In the genomic region with DNA sequence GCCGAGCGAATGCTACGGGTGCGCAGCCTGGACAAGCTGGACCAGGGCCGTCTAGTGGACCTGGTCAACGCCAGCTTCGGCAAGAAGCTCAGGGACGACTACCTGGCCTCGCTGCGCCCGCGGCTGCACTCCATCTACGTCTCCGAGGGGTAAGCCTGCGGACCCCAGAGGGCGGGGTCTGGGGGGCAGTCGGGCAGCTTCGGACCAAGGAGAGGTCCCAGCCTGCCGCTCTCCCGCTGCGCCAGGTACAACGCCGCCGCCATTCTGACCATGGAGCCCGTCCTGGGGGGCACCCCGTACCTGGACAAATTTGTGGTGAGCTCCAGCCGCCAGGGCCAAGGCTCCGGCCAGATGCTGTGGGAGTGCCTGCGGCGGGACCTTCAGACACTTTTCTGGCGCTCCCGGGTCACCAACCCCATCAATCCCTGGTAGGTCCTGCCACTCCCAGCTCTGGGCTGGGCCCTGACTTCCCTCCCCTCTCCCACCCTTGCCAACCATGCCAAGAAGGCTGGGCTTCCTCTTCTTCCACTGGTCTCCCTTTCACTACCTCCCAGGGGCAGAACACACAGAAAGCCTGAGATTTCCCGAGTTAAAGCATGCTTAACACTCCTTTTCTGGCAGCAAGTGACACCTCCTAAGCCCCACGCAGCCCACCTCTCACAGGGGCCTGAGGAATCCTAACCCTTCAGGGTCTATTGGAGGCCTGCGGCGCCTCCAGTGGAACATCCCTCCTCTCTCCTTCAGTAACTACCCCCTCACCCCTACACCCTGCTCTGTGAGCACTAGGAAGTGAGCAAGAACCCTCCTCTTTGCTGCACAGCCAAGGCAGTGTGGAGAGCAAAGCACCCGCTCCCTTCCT, we compare ENCODE assay signal across 9 cellular contexts. TPM values are rescaled to one million over a fixed set of nuclear protein-coding genes. Genes with fewer than 3 reads are reported as not detected.
DNase-seq lines count a peak whose midpoint lies in the region; ATAC-seq and TF ChIP-seq lines count a peak whose summit lies in the region.
"Had no signal": no experiment of that assay in that cellular context is flagged by ENCODE, and none has a peak within 500 bp of the region (broad histone marks: within the 10 kb centered on the region; RNA-seq: fewer than 3 reads in every experiment).

No MANE protein-coding gene starts in this region.

- peak; percentile 17 for DNase-seq in OCI-LY7 (ENCODE audit: low spot score)
- no peak for DNase-seq in erythroblast (lab: John Stamatoyannopoulos, UW)
- DNase-seq in neural progenitor cell (ENCODE audit: low spot score): no peak
- no peak for DNase-seq in NCI-H1048 (lab: John Stamatoyannopoulos, UW)
- no peak for DNase-seq in 8988T

- peaks cover 19% of the 10 kb centered on the region for H3K4me1 Mint-ChIP-seq in neural progenitor cell

- TF ChIP-seq POLR2A in erythroblast (IDR thresholded peaks at IDR 0.05; ENCODE audit: low read length): peak; percentile 12

- peaks cover 31% of the 10 kb centered on the region for H3K27me3 Mint-ChIP-seq in neural progenitor cell (ENCODE audit: insufficient read depth, low read depth)

- no peak overlapping the region for H3K27ac Mint-ChIP-seq in neural progenitor cell

- peaks cover 28% of the 10 kb centered on the region for H3F3A ChIP-seq in neural progenitor cell (ENCODE audit: low read depth)

- no peaks in the 10 kb centered on the region for H3K9me2 ChIP-seq in OCI-LY7 (ENCODE audit: insufficient read depth, low read length)

- no TSS peak for BruUV-seq in OCI-LY7 (replicated peaks; lab: Mats Ljungman, UMichigan)

- CTCF ChIA-PET in OCI-LY7 (lab: Charles Lee; ENCODE audit: unreplicated experiment): interaction anchor here (0.9 kb wide), 1 partner anchor 67 kb away, joined by 3 read pairs; no protein-coding TSS in a partner anchor

- H3K36me3 Mint-ChIP-seq in neural progenitor cell: peaks cover 2% of the 10 kb centered on the region

- H3K36me3 ChIP-seq in OCI-LY7 (ENCODE audit: insufficient read depth, low read length) (peaks cover 4% of the 10 kb centered on the region; the same call in 1 of the 2 replicates), neural progenitor cell (no peaks in the 10 kb centered on the region)

- no peaks in the 10 kb centered on the region for H3K9me3 Mint-ChIP-seq in neural progenitor cell

- ATAC-seq in GM18867 (IDR thresholded peaks at IDR 0.05; ENCODE audit: unreplicated experiment): peak; percentile 9
- ATAC-seq in GM21381 (IDR thresholded peaks at IDR 0.05; ENCODE audit: unreplicated experiment): no peak
- no peak for ATAC-seq in HG02973 (IDR thresholded peaks at IDR 0.05; ENCODE audit: unreplicated experiment)

- no peak overlapping the region for H3K9ac ChIP-seq in neural progenitor cell

- POLR2A ChIA-PET in OCI-LY7 (lab: Charles Lee): no interaction called here

- H3K4me2 ChIP-seq in OCI-LY7 (ENCODE audit: low read length): peak overlapping the region; percentile 86
- H3K4me2 ChIP-seq in neural progenitor cell: peak overlapping the region; percentile 84

- H3K79me2 ChIP-seq in OCI-LY7 (ENCODE audit: insufficient read depth, low read depth, low read length) (no peaks in the 10 kb centered on the region), neural progenitor cell (ENCODE audit: low read depth) (no peaks in the 10 kb centered on the region)

- intact Hi-C loops in OCI-LY7 (cut with micrococcal nuclease; ENCODE audit: unreplicated experiment): loop anchor here (2.0 kb wide), 1 partner anchor 63 kb away; the partner anchor contains the start of gene G6PC3

- H4K20me1 ChIP-seq in OCI-LY7 (ENCODE audit: insufficient read depth, low read length) (no peaks in the 10 kb centered on the region), neural progenitor cell (ENCODE audit: low read depth) (peaks cover 23% of the 10 kb centered on the region)

- H3K27ac ChIP-seq in OCI-LY7 (ENCODE audit: low read depth, low read length, poor library complexity, severe bottlenecking) (peak overlapping the region; percentile 49), neural progenitor cell (no peak overlapping the region)

- H3K4me3 Mint-ChIP-seq in neural progenitor cell: peak overlapping the region; percentile 94

- H3K4me1 ChIP-seq in OCI-LY7 (ENCODE audit: insufficient read depth, low read length, poor library complexity, severe bottlenecking) (peaks cover 23% of the 10 kb centered on the region), neural progenitor cell (peaks cover 19% of the 10 kb centered on the region)

- H3K4me3 ChIP-seq in OCI-LY7 (ENCODE audit: low read depth, low read length, poor library complexity, severe bottlenecking): peak overlapping the region; percentile 73
- H3K4me3 ChIP-seq in neural progenitor cell: peak overlapping the region; percentile 71

- H3K9me3 ChIP-seq in OCI-LY7 (ENCODE audit: low read length) (no peaks in the 10 kb centered on the region), neural progenitor cell (ENCODE audit: low read depth) (no peaks in the 10 kb centered on the region)

- H2AFZ ChIP-seq in OCI-LY7 (ENCODE audit: low read length): peak overlapping the region; percentile 77; the same call in 1 of the 2 replicates
- peak overlapping the region; percentile 43 for H2AFZ ChIP-seq in neural progenitor cell (replicated peaks)

- peaks cover 47% of the 10 kb centered on the region for H3K27me3 ChIP-seq in neural progenitor cell

- no peak for TF ChIP-seq CTCF in OCI-LY7 (conservative IDR thresholded peaks at IDR 0.05; ENCODE audit: low read length)
- TF ChIP-seq CTCF in neural progenitor cell (IDR thresholded peaks at IDR 0.05): no peak

RNA-seq across cellular contexts. Expression of gene NAGS, which starts 3.2 kb away (rescaled TPM):
- 0.32 and 0.54 TPM in 2 replicates for total RNA-seq in OCI-LY7 (2014; rRNA removed; shearing (Covaris generic))
- total RNA-seq in OCI-LY7 (2022) (0.61 and 1.5 TPM in 2 replicates), neural progenitor cell (ENCODE audit: low replicate concordance) (1.8 and 2.2 TPM in 2 replicates)

RNA-seq across cellular contexts. Expression of gene TMEM101, which starts 7.2 kb away (rescaled TPM):
- 27.2 and 41.9 TPM in 2 replicates for total RNA-seq in OCI-LY7 (2014; rRNA removed; shearing (Covaris generic))
- total RNA-seq in OCI-LY7 (2022): 22.5 and 26.5 TPM in 2 replicates
- total RNA-seq in neural progenitor cell (ENCODE audit: low replicate concordance): 33.8 and 55.9 TPM in 2 replicates

RNA-seq across cellular contexts. Expression of gene PYY, which starts 53.8 kb away (rescaled TPM):
- not detected in 2 replicates for total RNA-seq in OCI-LY7 (2014; rRNA removed; shearing (Covaris generic))
- not detected in 2 replicates for total RNA-seq in OCI-LY7 (2022)
- 0.40 TPM in 1 of 2 replicates, not detected in the other for total RNA-seq in neural progenitor cell (ENCODE audit: low replicate concordance)
- total RNA-seq: subcutaneous adipose tissue had no signal

RNA-seq across cellular contexts. Expression of gene LSM12, which starts 58.9 kb away (rescaled TPM):
- 26.6 and 35.4 TPM in 2 replicates for total RNA-seq in OCI-LY7 (2014; rRNA removed; shearing (Covaris generic))
- total RNA-seq in OCI-LY7 (2022) (67.9 and 68.0 TPM in 2 replicates), neural progenitor cell (ENCODE audit: low replicate concordance) (69.6 and 76.7 TPM in 2 replicates)
